In genomic region chr19:47253970-47254369, GRCh38 we compare ENCODE assay signal across 22 cellular contexts. TPM values are rescaled to one million over a fixed set of nuclear protein-coding genes. Genes with fewer than 3 reads are reported as not detected.
DNase-seq lines count a peak whose midpoint lies in the region; ATAC-seq and TF ChIP-seq lines count a peak whose summit lies in the region.
"Had no signal": no experiment of that assay in that cellular context is flagged by ENCODE, and none has a peak within 500 bp of the region (broad histone marks: within the 10 kb centered on the region; RNA-seq: fewer than 3 reads in every experiment).

No MANE protein-coding gene starts in this region.

- H3K36me3 ChIP-seq in A673 (ENCODE audit: insufficient read depth, low read length, poor library complexity, severe bottlenecking) (peaks cover 6% of the 10 kb centered on the region), SJCRH30 (no peaks in the 10 kb centered on the region), GM23338 (ENCODE audit: insufficient read depth) (peaks cover 4% of the 10 kb centered on the region; the same call in 1 of the 2 replicates)
- H3K36me3 ChIP-seq: neural progenitor cell had no signal

- CTCF ChIA-PET in A673 (lab: Charles Lee) = interaction anchor here (1.2 kb wide), 1 partner anchor 10 kb away, joined by 4 read pairs; no protein-coding TSS in a partner anchor
- CTCF ChIA-PET in CD4-positive, alpha-beta T cell (lab: Charles Lee) = interaction anchor here (0.9 to 3.3 kb wide), 2 partner anchors 10 to 123 kb away, joined by 3 to 12 read pairs; partner anchors contain the start of gene SAE1

- H3K9me3 ChIP-seq in A673 (ENCODE audit: low read depth, low read length, poor library complexity, severe bottlenecking) (no peaks in the 10 kb centered on the region), SJCRH30 (replicated peaks) (no peaks in the 10 kb centered on the region)
- H3K9me3 ChIP-seq in CD4-positive, alpha-beta T cell (ENCODE audit: control insufficient read depth, low read length) = no peaks in the 10 kb centered on the region
- H3K9me3 ChIP-seq: upper lobe of left lung had no signal

- no TSS peak for BruUV-seq in A673 (replicated peaks; lab: Mats Ljungman, UMichigan)

- H3K27me3 ChIP-seq in A673 (replicated peaks; ENCODE audit: insufficient read depth, low read depth, low read length, poor library complexity) (no peaks in the 10 kb centered on the region), SJCRH30 (no peaks in the 10 kb centered on the region), GM23338 (ENCODE audit: insufficient read depth) (no peaks in the 10 kb centered on the region)
- H3K27me3 ChIP-seq in CD4-positive, alpha-beta T cell (ENCODE audit: control insufficient read depth, insufficient read depth, low read length) = no peaks in the 10 kb centered on the region
- H3K27me3 ChIP-seq: neural progenitor cell, upper lobe of left lung had no signal

- no peaks in the 10 kb centered on the region; the same call in 1 of the 2 replicates for H4K20me1 ChIP-seq in GM23338 (replicated peaks; ENCODE audit: insufficient read depth)

- H3K9me3 Mint-ChIP-seq in CD4-positive, alpha-beta T cell = no peaks in the 10 kb centered on the region
- H3K9me3 Mint-ChIP-seq in mesothelial cell of epicardium (no peaks in the 10 kb centered on the region), GM23338 (no peaks in the 10 kb centered on the region; the same call in 1 of the 3 replicates)
- H3K9me3 Mint-ChIP-seq: neural progenitor cell; stimulated activated naive CD8-positive, alpha-beta T cell treated with anti-CD3 and anti-CD28 coated beads, Interleukin-15, amount 100 ng/mL, for 72 hours had no signal

- no peak overlapping the region for H3K4me3 ChIP-seq in A673 (ENCODE audit: low read depth, low read length, poor library complexity, severe bottlenecking)
- no peak overlapping the region for H3K4me3 ChIP-seq in SJCRH30
- no peak overlapping the region for H3K4me3 ChIP-seq in GM23338
- H3K4me3 ChIP-seq: neural progenitor cell, upper lobe of left lung had no signal

- TF ChIP-seq CTCF in A673 (conservative IDR thresholded peaks at IDR 0.05; ENCODE audit: low read depth, low read length) (no peak), mesothelial cell of epicardium (IDR thresholded peaks at IDR 0.05; ENCODE audit: unreplicated experiment) (no peak), GM23338 (conservative IDR thresholded peaks at IDR 0.05; ENCODE audit: low read depth in 2 of 2) (no peak)
- no peak for TF ChIP-seq CTCF in CD4-positive, alpha-beta T cell (IDR thresholded peaks at IDR 0.05)

- H3K27ac Mint-ChIP-seq in CD4-positive, alpha-beta T cell = peak overlapping the region; percentile 40
- H3K27ac Mint-ChIP-seq in mesothelial cell of epicardium (peak overlapping the region; percentile 21), GM23338 (no peak overlapping the region)
- H3K27ac Mint-ChIP-seq: neural progenitor cell had no signal

- H3K36me3 Mint-ChIP-seq in CD4-positive, alpha-beta T cell (ENCODE audit: low read depth) = peaks cover 29% of the 10 kb centered on the region
- peaks cover 9% of the 10 kb centered on the region for H3K36me3 Mint-ChIP-seq in mesothelial cell of epicardium
- H3K36me3 Mint-ChIP-seq in GM23338 (ENCODE audit: low read depth) = peaks cover 13% of the 10 kb centered on the region

- H3K9me2 ChIP-seq in GM23338 (ENCODE audit: insufficient read depth) = no peaks in the 10 kb centered on the region

- H3F3A ChIP-seq in GM23338 (replicated peaks; ENCODE audit: low read depth) = peaks cover 17% of the 10 kb centered on the region; the same call in 1 of the 2 replicates

- peaks cover 29% of the 10 kb centered on the region for H3K4me1 Mint-ChIP-seq in CD4-positive, alpha-beta T cell (ENCODE audit: low read depth)
- H3K4me1 Mint-ChIP-seq in mesothelial cell of epicardium (peaks cover 19% of the 10 kb centered on the region), GM23338 (peaks cover 22% of the 10 kb centered on the region)

- intact Hi-C loops in A673 (cut with micrococcal nuclease; ENCODE audit: unreplicated experiment) = no loop called here
- intact Hi-C loops in CD4-positive, alpha-beta T cell (cut with DNase I, micrococcal nuclease) = loop anchor here in 1 of 2 experiments (10.0 kb wide), 2 partner anchors 399 to 469 kb away; partner anchors contain the start of genes AP2S1 and SLC1A5

- no peak for ATAC-seq in CD4-positive, alpha-beta T cell (ENCODE audit: poor library complexity)
- no peak for ATAC-seq in GM23338
- ATAC-seq in GM18873 (IDR thresholded peaks at IDR 0.05; ENCODE audit: low FRiP score, unreplicated experiment) = no peak
- ATAC-seq: stimulated activated naive CD8-positive, alpha-beta T cell treated with anti-CD3 and anti-CD28 coated beads, Interleukin-15, amount 100 ng/mL, for 72 hours had no signal

- H3K4me2 ChIP-seq in GM23338 = no peak overlapping the region
- H3K4me2 ChIP-seq: neural progenitor cell had no signal

- peak overlapping the region; percentile 59 for H3K27ac ChIP-seq in A673 (ENCODE audit: low read depth, low read length, poor library complexity, severe bottlenecking)
- H3K27ac ChIP-seq in CD4-positive, alpha-beta T cell (ENCODE audit: low read depth, low read length) = no peak overlapping the region
- H3K27ac ChIP-seq in SJCRH30 = peak overlapping the region; percentile 2; the same call in 1 of the 2 replicates
- no peak overlapping the region for H3K27ac ChIP-seq in GM23338 (ENCODE audit: low read depth)
- H3K27ac ChIP-seq: neural progenitor cell, upper lobe of left lung, WERI-Rb-1 had no signal

- DNase-seq in A673 (ENCODE audit: low spot score) (no peak), SJCRH30 (no peak), mesothelial cell of epicardium (ENCODE audit: low spot score in 2 of 2, unreplicated experiment in 2 of 2) (no peak), GM23338 (ENCODE audit: low spot score) (no peak), NCI-H128 (lab: John Stamatoyannopoulos, UW; ENCODE audit: unreplicated experiment) (no peak)
- no peak for DNase-seq in CD4-positive, alpha-beta T cell
- DNase-seq in stimulated activated CD4-positive, alpha-beta T cell treated with anti-CD3 and anti-CD28 coated beads, Interleukin-1b, Interleukin-23, amount 100 ng/mL, for 48 hours = no peak
- DNase-seq: activated CD4-positive, alpha-beta T cell treated with anti-CD3 and anti-CD28 coated beads, Interleukin-2, amount 50 U/mL, for 1 hour; activated effector memory CD4-positive, alpha-beta T cell treated with anti-CD3 and anti-CD28 coated beads, Interleukin-2, amount 50 U/mL, for 16 hours; erythroblast; KG1; NCI-H1694; NCI-H69; SIG-M5; stimulated activated CD4-positive, alpha-beta T cell treated with anti-CD3 and anti-CD28 coated beads, Interleukin-4, amount 100 ng/mL, for 4 hours; stimulated activated naive CD8-positive, alpha-beta T cell treated with anti-CD3 and anti-CD28 coated beads, Interleukin-15, amount 100 ng/mL, for 72 hours; T-helper 2 cell; upper lobe of left lung; WERI-Rb-1 had no signal

- H3K4me3 Mint-ChIP-seq in CD4-positive, alpha-beta T cell = peak overlapping the region; percentile 75
- H3K4me3 Mint-ChIP-seq in mesothelial cell of epicardium (no peak overlapping the region), GM23338 (no peak overlapping the region)
- H3K4me3 Mint-ChIP-seq: neural progenitor cell; stimulated activated naive CD8-positive, alpha-beta T cell treated with anti-CD3 and anti-CD28 coated beads, Interleukin-15, amount 100 ng/mL, for 72 hours had no signal

- POLR2A ChIA-PET in A673 (lab: Charles Lee; ENCODE audit: low non-redundant PET) = no interaction called here
- POLR2A ChIA-PET in CD4-positive, alpha-beta T cell (lab: Charles Lee) = interaction anchor here (1.1 to 1.2 kb wide), 2 partner anchors 10 to 28 kb away, joined by 4 to 5 read pairs; no protein-coding TSS in a partner anchor

- no peaks in the 10 kb centered on the region for H3K27me3 Mint-ChIP-seq in CD4-positive, alpha-beta T cell
- H3K27me3 Mint-ChIP-seq in mesothelial cell of epicardium (ENCODE audit: low read depth) = no peaks in the 10 kb centered on the region
- H3K27me3 Mint-ChIP-seq in GM23338 (ENCODE audit: insufficient read depth, low read depth, poor library complexity) = peaks cover 15% of the 10 kb centered on the region
- H3K27me3 Mint-ChIP-seq: stimulated activated naive CD8-positive, alpha-beta T cell treated with anti-CD3 and anti-CD28 coated beads, Interleukin-15, amount 100 ng/mL, for 72 hours had no signal

- H3K4me1 ChIP-seq in A673 (ENCODE audit: insufficient read depth, low read length, poor library complexity, severe bottlenecking) (peaks cover 7% of the 10 kb centered on the region), SJCRH30 (peaks cover 15% of the 10 kb centered on the region), GM23338 (ENCODE audit: insufficient read depth) (peaks cover 10% of the 10 kb centered on the region; the same call in 1 of the 2 replicates)

- peaks cover 13% of the 10 kb centered on the region for H3K79me2 ChIP-seq in GM23338 (replicated peaks; ENCODE audit: insufficient read depth)

- no peak overlapping the region for H2AFZ ChIP-seq in GM23338
- H2AFZ ChIP-seq: neural progenitor cell had no signal

TF ChIP-seq in GM23338, 12 proteins besides CTCF, POLR2A, EP300 and RAD21 (continues in another document):
- no peak for TF ChIP-seq NANOG (IDR thresholded peaks at IDR 0.05; ENCODE audit: borderline replicate concordance)

RNA-seq across cellular contexts. Expression of gene CCDC9, which starts 2.4 kb away (rescaled TPM):
- total RNA-seq in A673 (2021) (36.4 and 39.7 TPM in 2 replicates), mesothelial cell of epicardium (45.6 to 49.2 TPM (median 46.8 TPM) in 3 replicates)
- total RNA-seq in CD4-positive, alpha-beta T cell = 10 to 100 TPM; 68.5 to 74.3 TPM
- 7.2 and 10.7 TPM in 2 replicates for total RNA-seq in SJCRH30 (2014; rRNA removed; shearing (Covaris generic))
- 14.5 and 17.3 TPM in 2 replicates for total RNA-seq in GM23338 (2014; rRNA removed; shearing (Covaris generic))
- 15.0 and 15.3 TPM in 2 replicates for polyA plus RNA-seq in GM23338 (2016; fragmentation: Nextera tagmentation; extraction: Ambion mirVana)

RNA-seq across cellular contexts. Expression of gene INAFM1, which starts 20.7 kb away (rescaled TPM):
- total RNA-seq in A673 (2021) (13.8 and 15.9 TPM in 2 replicates), mesothelial cell of epicardium (24.4 to 25.1 TPM (median 24.6 TPM) in 3 replicates)
- total RNA-seq in CD4-positive, alpha-beta T cell = 10 to 100 TPM; 16.9 to 19.3 TPM
- 1.4 and 2.4 TPM in 2 replicates for total RNA-seq in SJCRH30 (2014; rRNA removed; shearing (Covaris generic))
- total RNA-seq in GM23338 (2014; rRNA removed; shearing (Covaris generic)) = 1.7 and 2.9 TPM in 2 replicates
- polyA plus RNA-seq in GM23338 (2016; fragmentation: Nextera tagmentation; extraction: Ambion mirVana) = 10.2 and 12.7 TPM in 2 replicates

RNA-seq across cellular contexts. Expression of gene BBC3, which starts 23.0 kb away (rescaled TPM):
- total RNA-seq in A673 (2021) = 2.7 and 3.7 TPM in 2 replicates
- total RNA-seq in CD4-positive, alpha-beta T cell = 10 to 100 TPM; 39.8 to 42.1 TPM
- total RNA-seq in SJCRH30 (2014; rRNA removed; shearing (Covaris generic)) = 1.7 and 2.3 TPM in 2 replicates
- 19.1 to 19.6 TPM (median 19.5 TPM) in 3 replicates for total RNA-seq in mesothelial cell of epicardium
- total RNA-seq in GM23338 (2014; rRNA removed; shearing (Covaris generic)) = 27.8 and 31.9 TPM in 2 replicates
- polyA plus RNA-seq in GM23338 (2016; fragmentation: Nextera tagmentation; extraction: Ambion mirVana) = 23.4 and 25.8 TPM in 2 replicates

RNA-seq across cellular contexts. Expression of gene C5AR1, which starts 55.7 kb away (rescaled TPM):
- total RNA-seq in A673 (2021) (0.92 and 1.2 TPM in 2 replicates), mesothelial cell of epicardium (0.47 to 1.2 TPM (median 0.98 TPM) in 3 replicates)
- total RNA-seq in CD4-positive, alpha-beta T cell = 1 to 10 TPM; 4.4 to 5.8 TPM
- not detected in 2 replicates for total RNA-seq in SJCRH30 (2014; rRNA removed; shearing (Covaris generic))
- 0.58 TPM in 1 of 2 replicates, not detected in the other for total RNA-seq in GM23338 (2014; rRNA removed; shearing (Covaris generic))
- polyA plus RNA-seq in GM23338 (2016; fragmentation: Nextera tagmentation; extraction: Ambion mirVana) = 0.08 TPM in 1 of 2 replicates, not detected in the other
- total RNA-seq: pulmonary artery endothelial cell had no signal

Comparison
In these comparisons a context has a peak if more than half of its experiments do, and no peak if none do; other contexts are left out.
1. H3K27ac ChIP-seq: peak in A673 (single experiment) and SJCRH30 (single experiment); none in CD4-positive, alpha-beta T cell (single experiment) and GM23338 (single experiment).